ENCODE assay signal across 8 cellular contexts in the genomic region with DNA sequence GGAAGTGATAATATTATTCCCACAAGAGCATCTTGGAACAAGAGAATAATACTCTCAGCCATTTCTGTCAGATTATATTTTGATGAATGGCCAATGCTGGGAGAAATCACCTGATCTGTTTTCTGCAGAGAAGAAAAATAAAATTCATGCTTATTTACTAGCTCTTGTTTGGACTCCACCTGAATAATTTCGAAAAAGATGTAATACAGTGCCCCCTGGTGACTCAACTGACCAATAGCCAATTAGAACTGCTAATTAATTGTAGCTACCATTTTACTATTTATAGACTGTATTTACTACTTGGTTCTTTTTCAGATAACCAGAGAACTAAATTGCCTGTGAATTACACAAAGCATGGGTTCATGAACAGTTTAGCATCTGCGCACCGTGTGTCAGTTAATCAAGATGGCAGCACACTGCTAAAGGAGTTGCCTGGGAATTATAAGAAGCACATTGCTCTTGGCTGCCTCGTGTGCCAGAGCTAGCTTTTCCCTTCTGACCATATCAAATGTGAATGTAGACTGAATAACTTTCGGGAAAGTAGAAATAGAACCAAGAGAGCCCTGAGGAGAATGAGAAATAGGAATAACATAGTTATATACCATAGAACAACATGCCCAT.
DNase-seq lines count a peak whose midpoint lies in the region; ATAC-seq and TF ChIP-seq lines count a peak whose summit lies in the region.

No MANE protein-coding gene starts in this region.

- H3K36me3 ChIP-seq in BE2C = no peaks in the 10 kb centered on the region

- no peaks in the 10 kb centered on the region for H3K9me3 Mint-ChIP-seq in glutamatergic neuron (ENCODE audit: unreplicated experiment)

- H3K4me1 ChIP-seq in BE2C = no peaks in the 10 kb centered on the region

- no peak overlapping the region for H3K27ac Mint-ChIP-seq in glutamatergic neuron (ENCODE audit: unreplicated experiment)

- no peak overlapping the region for H3K4me3 ChIP-seq in BE2C (ENCODE audit: low read depth, low read length)
- H3K4me3 ChIP-seq in Jurkat, Clone E6-1 (ENCODE audit: low read length) = no peak overlapping the region

- peak; percentile 44 for TF ChIP-seq CTCF in BE2C (IDR thresholded peaks at IDR 0.05; ENCODE audit: low read depth, low read length)
- peak; percentile 88 for TF ChIP-seq CTCF in glutamatergic neuron (IDR thresholded peaks at IDR 0.05; ENCODE audit: partially characterized antibody, unreplicated experiment)
- TF ChIP-seq CTCF in omental fat pad (IDR thresholded peaks at IDR 0.05) = no peak

- H3K36me3 Mint-ChIP-seq in glutamatergic neuron (ENCODE audit: unreplicated experiment) = no peaks in the 10 kb centered on the region

- ATAC-seq in GM19351 (IDR thresholded peaks at IDR 0.05; ENCODE audit: unreplicated experiment) (peak; percentile 86), GM18505 (IDR thresholded peaks at IDR 0.05; ENCODE audit: unreplicated experiment) (no peak), omental fat pad (ENCODE audit: low FRiP score) (no peak)

- H3K27me3 ChIP-seq in BE2C = no peaks in the 10 kb centered on the region

- no peaks in the 10 kb centered on the region for H3K9me3 ChIP-seq in BE2C

- H3K4me3 Mint-ChIP-seq in glutamatergic neuron (ENCODE audit: unreplicated experiment) = no peak overlapping the region

- no peaks in the 10 kb centered on the region for H3K27me3 Mint-ChIP-seq in glutamatergic neuron (ENCODE audit: unreplicated experiment)

- DNase-seq in BE2C = peak; percentile 17
- DNase-seq in Jurkat, Clone E6-1 (ENCODE audit: low read depth, low spot score) = peak; percentile 11
- peak; percentile 51 for DNase-seq in SK-N-DZ (ENCODE audit: low spot score)
- no peak for DNase-seq in glutamatergic neuron
- peak; percentile 71 for DNase-seq in superior temporal gyrus (ENCODE audit: extremely low spot score)
- no peak for DNase-seq in omental fat pad (ENCODE audit: low spot score)

- no peaks in the 10 kb centered on the region for H3K4me1 Mint-ChIP-seq in glutamatergic neuron (ENCODE audit: low read depth, unreplicated experiment)

- no peak for TF ChIP-seq POLR2A in GM18505 (IDR thresholded peaks at IDR 0.05; ENCODE audit: borderline replicate concordance, extremely low read depth, insufficient read depth, insufficient read length)

Comparison
In these comparisons a context has a peak if more than half of its experiments do, and no peak if none do; other contexts are left out.
1. DNase-seq: peak in BE2C (single experiment), Jurkat, Clone E6-1 (single experiment), SK-N-DZ (single experiment) and superior temporal gyrus (single experiment); none in glutamatergic neuron (single experiment) and omental fat pad (single experiment).
2. CTCF ChIP-seq: peak in BE2C (single experiment) and glutamatergic neuron (single experiment); none in omental fat pad (0 of 3).